In genomic region chr7:29565982-29566746, GRCh38 we compare ENCODE assay signal across 10 cellular contexts. TPM values are rescaled to one million over a fixed set of nuclear protein-coding genes. Genes with fewer than 3 reads are reported as not detected.
DNase-seq lines count a peak whose midpoint lies in the region; ATAC-seq and TF ChIP-seq lines count a peak whose summit lies in the region.
"Had no signal": no experiment of that assay in that cellular context is flagged by ENCODE, and none has a peak within 500 bp of the region (broad histone marks: within the 10 kb centered on the region; RNA-seq: fewer than 3 reads in every experiment).

No MANE protein-coding gene starts in this region.

- no peaks in the 10 kb centered on the region for H3K9me3 Mint-ChIP-seq in T-helper 2 cell treated with Interferon-gamma antibody and Interleukin-4, amounts not matched to agents 5 μg/mL and 100 μg/mL, for 36 hours
- no peaks in the 10 kb centered on the region for H3K9me3 Mint-ChIP-seq in central memory CD8-positive, alpha-beta T cell

- whole genome bisulfite sequencing in right lobe of liver (ENCODE audit: insufficient coverage, low coverage, low lambda C conversion rate, missing lambda C conversion rate), result 5% methylated on average over 26 of the region's 56 CpGs

- H3K27me3 ChIP-seq in right lobe of liver, result no peaks in the 10 kb centered on the region
- H3K27me3 ChIP-seq in subcutaneous abdominal adipose tissue (ENCODE audit: control insufficient read depth in 5 of 5, insufficient read depth in 4 of 5, low read length in 5 of 5), result peaks cover 0 to 19% (median 15%) of the 10 kb centered on the region in 5 donors

- peak overlapping the region; percentile 32 to 40 (median 33) for H3K4me3 ChIP-seq in right lobe of liver
- H3K4me3 ChIP-seq in subcutaneous abdominal adipose tissue (ENCODE audit: low read depth in 1 of 5, low read length in 5 of 5), result peak overlapping the region; percentile 55 to 88 (median 76)

- H3K36me3 ChIP-seq in right lobe of liver (no peaks in the 10 kb centered on the region), subcutaneous abdominal adipose tissue (ENCODE audit: control insufficient read depth in 5 of 5, insufficient read depth in 5 of 5, low read length in 5 of 5) (no peaks in the 10 kb centered on the region)
- H3K36me3 ChIP-seq: neutrophil had no signal

- no peak for TF ChIP-seq POLR2A in right lobe of liver (IDR thresholded peaks at IDR 0.05)

- peak overlapping the region in 3 of 5 donors; percentile 18 to 56 (median 43) for H3K9ac ChIP-seq in subcutaneous abdominal adipose tissue (ENCODE audit: low read length in 5 of 5)

- no peak for TF ChIP-seq CTCF in right lobe of liver (IDR thresholded peaks at IDR 0.05)

- H3K4me3 Mint-ChIP-seq in T-helper 2 cell treated with Interferon-gamma antibody and Interleukin-4, amounts not matched to agents 5 μg/mL and 100 μg/mL, for 36 hours, result peak overlapping the region; percentile 64
- H3K4me3 Mint-ChIP-seq in central memory CD8-positive, alpha-beta T cell, result peak overlapping the region; percentile 32

- no peak overlapping the region for H3K27ac ChIP-seq in right lobe of liver
- no peak overlapping the region for H3K27ac ChIP-seq in subcutaneous abdominal adipose tissue (ENCODE audit: low read depth, low read length)
- H3K27ac ChIP-seq: neutrophil had no signal

- no peak overlapping the region for H3K27ac Mint-ChIP-seq in T-helper 2 cell treated with Interferon-gamma antibody and Interleukin-4, amounts not matched to agents 5 μg/mL and 100 μg/mL, for 36 hours
- no peak overlapping the region for H3K27ac Mint-ChIP-seq in central memory CD8-positive, alpha-beta T cell (ENCODE audit: low read depth)

- no peaks in the 10 kb centered on the region for H3K36me3 Mint-ChIP-seq in T-helper 2 cell treated with Interferon-gamma antibody and Interleukin-4, amounts not matched to agents 5 μg/mL and 100 μg/mL, for 36 hours (ENCODE audit: low read depth)
- peaks cover 2% of the 10 kb centered on the region for H3K36me3 Mint-ChIP-seq in central memory CD8-positive, alpha-beta T cell (ENCODE audit: insufficient read depth)

- intact Hi-C loops in right lobe of liver (cut with DNase I), result no loop called here

- H3K27me3 Mint-ChIP-seq in T-helper 2 cell treated with Interferon-gamma antibody and Interleukin-4, amounts not matched to agents 5 μg/mL and 100 μg/mL, for 36 hours (ENCODE audit: low read depth), result peaks cover 81% of the 10 kb centered on the region
- H3K27me3 Mint-ChIP-seq in central memory CD8-positive, alpha-beta T cell, result peaks cover 79% of the 10 kb centered on the region

- H3K9me3 ChIP-seq in right lobe of liver (no peaks in the 10 kb centered on the region), subcutaneous abdominal adipose tissue (ENCODE audit: control insufficient read depth in 5 of 5, low read length in 5 of 5) (no peaks in the 10 kb centered on the region)
- H3K9me3 ChIP-seq: neutrophil had no signal

- no peak for ATAC-seq in central memory CD8-positive, alpha-beta T cell (replicated peaks; ENCODE audit: extremely low read depth, poor library complexity, severe bottlenecking)
- ATAC-seq in right lobe of liver (no peak), GM21529 (IDR thresholded peaks at IDR 0.05; ENCODE audit: unreplicated experiment) (no peak), HG03378 (IDR thresholded peaks at IDR 0.05; ENCODE audit: unreplicated experiment) (no peak)

- H3K4me1 Mint-ChIP-seq in T-helper 2 cell treated with Interferon-gamma antibody and Interleukin-4, amounts not matched to agents 5 μg/mL and 100 μg/mL, for 36 hours (ENCODE audit: low read depth), result peaks cover 14% of the 10 kb centered on the region
- peaks cover 13% of the 10 kb centered on the region for H3K4me1 Mint-ChIP-seq in central memory CD8-positive, alpha-beta T cell

- peaks cover 0 to 34% (median 0%) of the 10 kb centered on the region in 4 donors for H3K4me1 ChIP-seq in right lobe of liver
- peaks cover 1 to 47% (median 43%) of the 10 kb centered on the region in 5 donors for H3K4me1 ChIP-seq in subcutaneous abdominal adipose tissue (ENCODE audit: control insufficient read depth in 5 of 5, insufficient read depth in 5 of 5, low read length in 5 of 5)

- no peak for DNase-seq in T-helper 2 cell treated with Interferon-gamma antibody and Interleukin-4, amounts not matched to agents 5 μg/mL and 100 μg/mL, for 36 hours (ENCODE audit: low spot score)
- no peak for DNase-seq in T-helper 2 cell
- no peak for DNase-seq in central memory CD8-positive, alpha-beta T cell (ENCODE audit: low spot score in 2 of 2)
- peak in 2 of 3 donors; percentile 23 to 55 for DNase-seq in right lobe of liver
- DNase-seq in AG08395 (ENCODE audit: low spot score), result no peak
- DNase-seq: NCI-H1417 treated with DMSO at 0.1 percent for 48 hours had no signal

RNA-seq across cellular contexts. Expression of gene PRR15, which starts 2.5 kb away (rescaled TPM):
- 1 to 10 TPM in 1 of 6 experiments, under 1 TPM in 2, not detected in 3; 0.18 to 1.3 (median 0.42) TPM for total RNA-seq in right lobe of liver

Comparison
In these comparisons a context has a peak if more than half of its experiments do, and no peak if none do; other contexts are left out.
1. DNase-seq: peak in right lobe of liver (2 of 3); none in T-helper 2 cell treated with Interferon-gamma antibody and Interleukin-4, amounts not matched to agents 5 μg/mL and 100 μg/mL, for 36 hours (single experiment), T-helper 2 cell (0 of 5), central memory CD8-positive, alpha-beta T cell (0 of 2) and AG08395 (single experiment).